In genomic region chr22:31039393-31039792, GRCh38 we compare ENCODE assay signal across 12 cellular contexts. TPM values are rescaled to one million over a fixed set of nuclear protein-coding genes. Genes with fewer than 3 reads are reported as not detected.
DNase-seq lines count a peak whose midpoint lies in the region; ATAC-seq and TF ChIP-seq lines count a peak whose summit lies in the region.
"Had no signal": no experiment of that assay in that cellular context is flagged by ENCODE, and none has a peak within 500 bp of the region (broad histone marks: within the 10 kb centered on the region; RNA-seq: fewer than 3 reads in every experiment).

No MANE protein-coding gene starts in this region.

- WGBS in heart right ventricle, 2 donors: 27 to 42% methylated on average over 9 of the region's 9 CpGs
- WGBS in aorta, 2 donors: 9 to 11% methylated on average over 9 of the region's 9 CpGs

- H3K36me3 ChIP-seq in ascending aorta (no peaks in the 10 kb centered on the region), heart right ventricle (no peaks in the 10 kb centered on the region), osteoblast (ENCODE audit: insufficient read depth, low read length) (no peaks in the 10 kb centered on the region), aorta (ENCODE audit: control insufficient read depth in 1 of 2, insufficient read depth in 2 of 2, low read length in 1 of 2) (no peaks in the 10 kb centered on the region)

- intact Hi-C loops in ascending aorta (cut with DNase I): loop anchor here (2.0 to 5.0 kb wide), 3 partner anchors 15 to 72 kb away; partner anchors contain the start of genes MORC2 and TUG1
- intact Hi-C loops in heart right ventricle (cut with DNase I): loop anchor here in 2 of 10 donors (5.0 to 10.0 kb wide), 2 partner anchors 65 to 67 kb away; no protein-coding TSS in a partner anchor
- intact Hi-C loops in aorta (cut with DNase I): loop anchor here (5.0 kb wide), 5 partner anchors 43 to 92 kb away; partner anchors contain the start of genes MORC2 (in 1 of the 2), SMTN (in 1 of the 2) and TUG1 (in 1 of the 2)

- peak overlapping the region; percentile 87 to 89 for H3K27ac ChIP-seq in ascending aorta
- H3K27ac ChIP-seq in heart right ventricle: peak overlapping the region in 9 of 10 donors; percentile 55 to 81 (median 75)
- H3K27ac ChIP-seq in osteoblast (ENCODE audit: low read depth, low read length): peak overlapping the region; percentile 15
- peak overlapping the region; percentile 62 to 92 for H3K27ac ChIP-seq in aorta (ENCODE audit: low read depth in 1 of 2, low read length in 2 of 2)

- no peaks in the 10 kb centered on the region for H3K79me2 ChIP-seq in osteoblast (ENCODE audit: insufficient read depth, low read length)

- peak in 1 of 2 donors; percentile 78 for DNase-seq in ascending aorta (ENCODE audit: low spot score in 2 of 2)
- DNase-seq in heart right ventricle: peak; percentile 22 to 47
- DNase-seq in osteoblast (ENCODE audit: insufficient read length, low spot score, missing footprints): peak; percentile 89
- peak in 1 of 2 donors; percentile 49 for DNase-seq in aorta
- no peak for DNase-seq in DMS79 (lab: John Stamatoyannopoulos, UW)
- DNase-seq: activated CD4-positive, alpha-beta memory T cell treated with anti-CD3 and anti-CD28 coated beads, Interleukin-2, amount 10 ng/mL, durations not matched to agents 7 days and 5 days; activated naive CD8-positive, alpha-beta T cell treated with anti-CD3 and anti-CD28 coated beads for 36 hours; DMS153; islet precursor cell; NCI-H187 treated with DMSO at 0.1 percent for 48 hours had no signal

- H3K27me3 ChIP-seq in ascending aorta (no peaks in the 10 kb centered on the region), heart right ventricle (no peaks in the 10 kb centered on the region), osteoblast (ENCODE audit: insufficient read depth, low read length) (no peaks in the 10 kb centered on the region), aorta (ENCODE audit: control insufficient read depth in 1 of 2, insufficient read depth in 2 of 2, low read length in 1 of 2) (no peaks in the 10 kb centered on the region)

- H3K4me2 ChIP-seq in osteoblast (ENCODE audit: insufficient read depth, low read length): no peak overlapping the region

- no peaks in the 10 kb centered on the region for H3K9me3 ChIP-seq in ascending aorta
- peaks cover 0 to 5% (median 0%) of the 10 kb centered on the region in 11 donors for H3K9me3 ChIP-seq in heart right ventricle
- H3K9me3 ChIP-seq in osteoblast (ENCODE audit: low read depth, low read length): no peaks in the 10 kb centered on the region
- H3K9me3 ChIP-seq in aorta (ENCODE audit: control insufficient read depth, low read length): no peaks in the 10 kb centered on the region

- no peaks in the 10 kb centered on the region for H4K20me1 ChIP-seq in osteoblast (ENCODE audit: insufficient read depth, low read length)

- no peak overlapping the region for H2AFZ ChIP-seq in osteoblast (ENCODE audit: low read length)

- H3K4me3 ChIP-seq in ascending aorta (no peak overlapping the region), heart right ventricle (peak overlapping the region in 1 of 10 donors; percentile 7), osteoblast (ENCODE audit: insufficient read depth, low read length) (no peak overlapping the region), aorta (ENCODE audit: low read length in 2 of 2) (no peak overlapping the region)

- TF ChIP-seq CTCF in ascending aorta (IDR thresholded peaks at IDR 0.05) (no peak), heart right ventricle (IDR thresholded peaks at IDR 0.05) (no peak), osteoblast (IDR thresholded peaks at IDR 0.05; ENCODE audit: extremely low read depth, low read depth, low read length) (no peak)

- peaks cover 14 to 47% of the 10 kb centered on the region in 2 donors for H3K4me1 ChIP-seq in ascending aorta
- peaks cover 7 to 47% (median 21%) of the 10 kb centered on the region in 9 donors for H3K4me1 ChIP-seq in heart right ventricle
- peaks cover 31% of the 10 kb centered on the region for H3K4me1 ChIP-seq in osteoblast (ENCODE audit: insufficient read depth, low read length)
- H3K4me1 ChIP-seq in aorta (ENCODE audit: control insufficient read depth in 1 of 2, insufficient read depth in 2 of 2, low read length in 2 of 2): peaks cover 0 to 3% of the 10 kb centered on the region in 2 donors

- ATAC-seq in heart right ventricle: peak; percentile 38 to 71 (median 61)
- ATAC-seq in aorta (ENCODE audit: low FRiP score): peak; percentile 58
- ATAC-seq in HG02852 (IDR thresholded peaks at IDR 0.05; ENCODE audit: unreplicated experiment): no peak
- ATAC-seq in HG03025 (IDR thresholded peaks at IDR 0.05; ENCODE audit: low FRiP score, unreplicated experiment): no peak

RNA-seq across cellular contexts. Expression of gene SMTN, which starts 41.7 kb away (rescaled TPM):
- 671 TPM for total RNA-seq in ascending aorta
- 100 to 1,000 TPM; 146 to 290 (median 204) TPM for total RNA-seq in heart right ventricle
- polyA plus RNA-seq in heart right ventricle: 100 to 1,000 TPM in 1 of 2 donors, 10 to 100 TPM in 1; 64.2 to 398 TPM
- 30.6 and 31.5 TPM in 2 replicates for total RNA-seq in osteoblast
- total RNA-seq in aorta: 1,000 to 10,000 TPM in 1 of 2 donors, 100 to 1,000 TPM in 1; 588 to 1,240 TPM
- 100 to 1,000 TPM in 1 of 2 donors, 10 to 100 TPM in 1; 97.7 to 554 TPM for polyA plus RNA-seq in aorta

Comparison
In these comparisons a context has a peak if more than half of its experiments do, and no peak if none do; other contexts are left out.
1. H3K27ac ChIP-seq: peak in every context shown above with its lines; median percentile 88 in ascending aorta; 77 in aorta; 75 in heart right ventricle; 15 in osteoblast.
2. ATAC-seq: peak in heart right ventricle (8 of 8) and aorta (single experiment); none in HG02852 (single experiment) and HG03025 (single experiment).